ENCODE assay signal across 12 cellular contexts in genomic region chr4:2301221-2301642, GRCh38.
"Had no signal": no experiment of that assay in that cellular context is flagged by ENCODE, and none has a peak within 500 bp of the region (broad histone marks: within the 10 kb centered on the region; RNA-seq: fewer than 3 reads in every experiment).

No MANE protein-coding gene starts in this region.

- H3K27ac Mint-ChIP-seq: activated naive CD4-positive, alpha-beta T cell treated with anti-CD3 and anti-CD28 coated beads for 36 hours; dendritic cell treated with granulocyte-macrophage colony-stimulating factor and Interleukin-4, amounts not matched to agents 40 ng/mL and 50 ng/mL, for 4 days; stimulated activated naive CD8-positive, alpha-beta T cell treated with anti-CD3 and anti-CD28 coated beads, Interleukin-15, amount 100 ng/mL, for 72 hours had no signal

- H3K9me3 Mint-ChIP-seq: activated naive CD4-positive, alpha-beta T cell treated with anti-CD3 and anti-CD28 coated beads for 36 hours had no signal

- H3K27ac ChIP-seq: thoracic aorta, VCaP had no signal

- H3K4me3 ChIP-seq: lung, thoracic aorta had no signal

- H3K4me3 Mint-ChIP-seq: activated naive CD4-positive, alpha-beta T cell treated with anti-CD3 and anti-CD28 coated beads for 36 hours; dendritic cell treated with granulocyte-macrophage colony-stimulating factor and Interleukin-4, amounts not matched to agents 40 ng/mL and 50 ng/mL, for 4 days; naive B cell; stimulated activated naive CD8-positive, alpha-beta T cell treated with anti-CD3 and anti-CD28 coated beads, Interleukin-15, amount 100 ng/mL, for 72 hours had no signal

- H3K36me3 ChIP-seq: thoracic aorta had no signal

- ATAC-seq: stimulated activated naive CD8-positive, alpha-beta T cell treated with anti-CD3 and anti-CD28 coated beads, Interleukin-15, amount 100 ng/mL, for 72 hours had no signal

- DNase-seq: activated CD4-positive, alpha-beta T cell treated with anti-CD3 and anti-CD28 coated beads for 48 hours; activated naive CD4-positive, alpha-beta T cell treated with anti-CD3 and anti-CD28 coated beads for 36 hours; erythroblast; hippocampal formation; naive B cell; stimulated activated CD4-positive, alpha-beta T cell treated with anti-CD3 and anti-CD28 coated beads, Interleukin-4, amount 100 ng/mL, for 1 hour; T1000 had no signal
